Comparison of ENCODE assay signal across 33 cellular contexts in genomic region chr14:105208738-105209075, GRCh38.
"Had no signal": no experiment of that assay in that cellular context is flagged by ENCODE, and none has a peak within 500 bp of the region (broad histone marks: within the 10 kb centered on the region; RNA-seq: fewer than 3 reads in every experiment).

No MANE protein-coding gene starts in this region.

- H3K36me3 Mint-ChIP-seq: activated naive CD4-positive, alpha-beta T cell treated with anti-CD3 and anti-CD28 coated beads, Interleukin-2, amount 50 U/mL, for 72 hours had no signal

- H3K9me3 ChIP-seq: adrenal gland, body of pancreas, esophagus muscularis mucosa, gastrocnemius medialis, heart left ventricle had no signal

- H3K4me3 ChIP-seq: adrenal gland, body of pancreas, esophagus muscularis mucosa, gastrocnemius medialis, heart left ventricle had no signal

- H3K27me3 ChIP-seq: adrenal gland, body of pancreas, esophagus muscularis mucosa, gastrocnemius medialis, heart left ventricle had no signal

- H3K27me3 Mint-ChIP-seq: activated B cell treated with CpG ODN at 0.5 μM for 24 hours; activated T-helper 17 cell treated with anti-CD3 and anti-CD28 coated beads, Interleukin-2, amount 50 U/mL, for 72 hours; effector memory CD8-positive, alpha-beta T cell; T-cell had no signal

- FAIRE-seq: colon had no signal

- H3K9me3 Mint-ChIP-seq: activated B cell treated with CpG ODN at 0.5 μM for 24 hours; activated CD8-positive, alpha-beta T cell treated with anti-CD3 and anti-CD28 coated beads for 36 hours; activated naive CD4-positive, alpha-beta T cell treated with anti-CD3 and anti-CD28 coated beads for 36 hours; activated naive CD4-positive, alpha-beta T cell treated with anti-CD3 and anti-CD28 coated beads, Interleukin-2, amount 50 U/mL, for 72 hours; activated T-cell treated with anti-CD3 and anti-CD28 coated beads, Interleukin-2, amount 50 U/mL, for 4 hours; activated T-helper 17 cell treated with anti-CD3 and anti-CD28 coated beads, Interleukin-2, amount 50 U/mL, for 72 hours; effector memory CD8-positive, alpha-beta T cell; T-cell; T-helper 1 cell treated with Interleukin-12 subunit alpha and Interleukin-12 subunit beta and Interleukin-4 antibody, amounts not matched to agents 30 μg/mL and 1 μg/mL, for 36 hours; T-helper 2 cell treated with Interferon-gamma antibody and Interleukin-4, amounts not matched to agents 5 μg/mL and 100 μg/mL, for 36 hours had no signal

- H3K4me1 Mint-ChIP-seq: activated T-helper 17 cell treated with anti-CD3 and anti-CD28 coated beads, Interleukin-2, amount 50 U/mL, for 72 hours had no signal

- H3K27ac Mint-ChIP-seq: activated B cell treated with CpG ODN at 0.5 μM for 24 hours; activated CD8-positive, alpha-beta T cell treated with anti-CD3 and anti-CD28 coated beads for 36 hours; activated naive CD4-positive, alpha-beta T cell treated with anti-CD3 and anti-CD28 coated beads for 36 hours; activated T-helper 17 cell treated with anti-CD3 and anti-CD28 coated beads, Interleukin-2, amount 50 U/mL, for 72 hours; T-cell; T-helper 1 cell treated with Interleukin-12 subunit alpha and Interleukin-12 subunit beta and Interleukin-4 antibody, amounts not matched to agents 30 μg/mL and 1 μg/mL, for 36 hours; T-helper 2 cell treated with Interferon-gamma antibody and Interleukin-4, amounts not matched to agents 5 μg/mL and 100 μg/mL, for 36 hours had no signal

- H3K4me1 ChIP-seq: foreskin keratinocyte had no signal

- ATAC-seq: activated CD4-positive, CD25-positive, alpha-beta regulatory T cell treated with anti-CD3 and anti-CD28 coated beads, Interleukin-2, amount 50 U/mL, for 24 hours; activated CD8-positive, alpha-beta T cell treated with anti-CD3 and anti-CD28 coated beads for 36 hours; activated naive CD4-positive, alpha-beta T cell treated with anti-CD3 and anti-CD28 coated beads, Interleukin-2, amount 50 U/mL, for 72 hours; activated T-cell treated with anti-CD3 and anti-CD28 coated beads, Interleukin-2, amount 50 U/mL, for 4 hours; activated T-helper 17 cell treated with anti-CD3 and anti-CD28 coated beads, Interleukin-2, amount 50 U/mL, for 72 hours; body of pancreas; effector memory CD8-positive, alpha-beta T cell; foreskin keratinocyte; gastrocnemius medialis; heart left ventricle; T-cell had no signal

- DNase-seq: activated B cell treated with CpG ODN at 0.5 μM for 24 hours; activated CD4-positive, alpha-beta T cell treated with anti-CD3 and anti-CD28 coated beads for 48 hours; activated CD4-positive, alpha-beta T cell treated with anti-CD3 and anti-CD28 coated beads, Interleukin-2, amount 50 U/mL, for 1 hour; activated CD4-positive, alpha-beta T cell treated with anti-CD3 and anti-CD28 coated beads, Interleukin-2, amount 50 U/mL, for 48 hours; activated CD8-positive, alpha-beta memory T cell treated with anti-CD3 and anti-CD28 coated beads for 24 hours; activated CD8-positive, alpha-beta T cell treated with anti-CD3 and anti-CD28 coated beads for 36 hours; activated effector memory CD4-positive, alpha-beta T cell treated with Interleukin-2 at 50 U/mL for 16 hours; activated gamma-delta T cell treated with Interleukin-2 at 50 U/mL for 16 hours; activated naive CD4-positive, alpha-beta T cell treated with anti-CD3 and anti-CD28 coated beads for 36 hours; activated T-cell treated with anti-CD3 and anti-CD28 coated beads, Interleukin-2, amount 50 U/mL, for 4 hours; adrenal gland; amygdala; aorta; body of pancreas; caudate nucleus; cortex of kidney; dermis blood vessel endothelial cell; effector CD4-positive, alpha-beta T cell; effector memory CD8-positive, alpha-beta T cell; erythroblast; foreskin keratinocyte; gastrocnemius medialis; T-cell; T1000; WERI-Rb-1 had no signal

- H3K27ac ChIP-seq: adrenal gland, body of pancreas, esophagus muscularis mucosa, foreskin keratinocyte, gastrocnemius medialis, WERI-Rb-1 had no signal

- H3K4me3 Mint-ChIP-seq: activated B cell treated with CpG ODN at 0.5 μM for 24 hours; activated CD8-positive, alpha-beta T cell treated with anti-CD3 and anti-CD28 coated beads for 36 hours; activated naive CD4-positive, alpha-beta T cell treated with anti-CD3 and anti-CD28 coated beads for 36 hours; activated T-cell treated with anti-CD3 and anti-CD28 coated beads, Interleukin-2, amount 50 U/mL, for 4 hours; activated T-helper 17 cell treated with anti-CD3 and anti-CD28 coated beads, Interleukin-2, amount 50 U/mL, for 72 hours; T-cell; T-helper 1 cell treated with Interleukin-12 subunit alpha and Interleukin-12 subunit beta and Interleukin-4 antibody, amounts not matched to agents 30 μg/mL and 1 μg/mL, for 36 hours; T-helper 2 cell treated with Interferon-gamma antibody and Interleukin-4, amounts not matched to agents 5 μg/mL and 100 μg/mL, for 36 hours had no signal
